In genomic region chr6:170554086-170554887, GRCh38 we compare ENCODE assay signal across 8 cellular contexts. TPM values are rescaled to one million over a fixed set of nuclear protein-coding genes. Genes with fewer than 3 reads are reported as not detected.
DNase-seq lines count a peak whose midpoint lies in the region; FAIRE-seq and TF ChIP-seq lines count a peak whose summit lies in the region.

TSS of gene TBP (plus strand) at chr6:170554369. CDS start at chr6:170557030, 2,661 bp downstream.

- peak within 1 kb of the TSS; percentile 77 for H3K14ac ChIP-seq in neuronal stem cell (ENCODE audit: low read length)

- peak within 1 kb of the TSS; percentile 71 to 100 for H3K4me3 ChIP-seq in neuronal stem cell (ENCODE audit: low read length in 2 of 2)

- H3K4ac ChIP-seq in neuronal stem cell (ENCODE audit: low read length), result no peak within 1 kb of the TSS

- peaks cover 2 to 51% of the 10 kb centered on the region in 2 donors for H3K36me3 ChIP-seq in neuronal stem cell (replicated peaks in 1 of 2; ENCODE audit: control insufficient read depth in 2 of 2, insufficient read depth in 2 of 2, low read length in 2 of 2)

- peaks cover 19% of the 10 kb centered on the region; the same call in 1 of the 2 replicates for H3K36me3 Mint-ChIP-seq in HFFc6 (ENCODE audit: low read depth)

- H4K8ac ChIP-seq in neuronal stem cell (ENCODE audit: low read depth, low read length), result peak within 1 kb of the TSS; percentile 100

- peak; percentile 78 for FAIRE-seq in frontal cortex (lab: Jason Lieb, UNC)

- peaks cover 3 to 15% of the 10 kb centered on the region in 2 donors for H3K4me1 ChIP-seq in neuronal stem cell (ENCODE audit: control insufficient read depth in 2 of 2, insufficient read depth in 1 of 2, low read depth in 1 of 2, low read length in 2 of 2)

- in situ Hi-C loops in SK-MEL-5 (cut with HindIII; ENCODE audit: low pct_unique_long_range_greater_than_20kb, low sequenced_read_pairs), result no loop called here

- H3K9me3 ChIP-seq in neuronal stem cell (replicated peaks in 1 of 2; ENCODE audit: control insufficient read depth in 2 of 2, insufficient read depth in 1 of 2, low read depth in 1 of 2, low read length in 2 of 2), result no peaks in the 10 kb centered on the region

- H2BK15ac ChIP-seq in neuronal stem cell (ENCODE audit: low read length), result no peak within 1 kb of the TSS

- peak within 1 kb of the TSS; percentile 76 for H3K18ac ChIP-seq in neuronal stem cell (ENCODE audit: low read length)

- no peaks in the 10 kb centered on the region for H3K27me3 ChIP-seq in neuronal stem cell (ENCODE audit: control insufficient read depth in 3 of 3, insufficient read depth in 3 of 3, low read depth in 1 of 3, low read length in 3 of 3)

- no peak within 1 kb of the TSS for H3K27ac Mint-ChIP-seq in HFFc6

- peak within 1 kb of the TSS; percentile 87 for H3K4me2 ChIP-seq in neuronal stem cell (ENCODE audit: insufficient read depth, low read length, poor library complexity, severe bottlenecking)

- peaks cover 5% of the 10 kb centered on the region; the same call in 1 of the 2 replicates for H3K4me1 Mint-ChIP-seq in HFFc6 (ENCODE audit: low read depth)

- peak within 1 kb of the TSS; percentile 25 for H4K91ac ChIP-seq in neuronal stem cell (ENCODE audit: low read depth, low read length, poor library complexity)

- H2BK5ac ChIP-seq in neuronal stem cell (ENCODE audit: low read length), result peak within 1 kb of the TSS; percentile 39

- no peak within 1 kb of the TSS for H3K4me3 Mint-ChIP-seq in HFFc6

- no peak within 1 kb of the TSS for H2AK5ac ChIP-seq in neuronal stem cell (ENCODE audit: low read depth, low read length)

- TF ChIP-seq CTCF in HFFc6 (IDR thresholded peaks at IDR 0.05) (no peak), subcutaneous adipose tissue (IDR thresholded peaks at IDR 0.05; ENCODE audit: low read depth) (no peak)

- peak within 1 kb of the TSS; percentile 82 for H2AFZ ChIP-seq in neuronal stem cell (ENCODE audit: low read length)

- H2BK12ac ChIP-seq in neuronal stem cell (ENCODE audit: low read length), result no peak within 1 kb of the TSS

- peak within 1 kb of the TSS; percentile 98 for H3K9ac ChIP-seq in neuronal stem cell (ENCODE audit: low read depth, low read length, poor library complexity)

- H3K27ac ChIP-seq in neuronal stem cell (replicated peaks; ENCODE audit: low read length), result no peak within 1 kb of the TSS

- H3K79me1 ChIP-seq in neuronal stem cell (ENCODE audit: low read depth, low read length), result peaks cover 5% of the 10 kb centered on the region

- peak; percentile 98 for DNase-seq in GM04504 (ENCODE audit: low read depth)
- peak; percentile 99 for DNase-seq in HFFc6
- DNase-seq in NAMALWA (ENCODE audit: low spot score), result peak; percentile 99
- DNase-seq in SK-MEL-5 (ENCODE audit: low read depth, low spot score), result peak; percentile 98
- peak; percentile 97 for DNase-seq in activated naive CD4-positive, alpha-beta T cell treated with Interleukin-2 at 50 U/mL for 16 hours
- DNase-seq in frontal cortex (ENCODE audit: low spot score in 2 of 2), result peak; percentile 74 to 88
- DNase-seq in neuronal stem cell (ENCODE audit: low spot score), result peak; percentile 97

- no peaks in the 10 kb centered on the region; the same call in 1 of the 2 replicates for H3K27me3 Mint-ChIP-seq in HFFc6 (ENCODE audit: insufficient read depth)

- peak within 1 kb of the TSS; percentile 97 for H3K23ac ChIP-seq in neuronal stem cell (ENCODE audit: low read depth, low read length, poor library complexity)

- H2BK120ac ChIP-seq in neuronal stem cell (ENCODE audit: low read depth, low read length), result no peak within 1 kb of the TSS

- no CpG with 5 or more reads among the region's 48 CpGs for WGBS in neuronal stem cell (ENCODE audit: extremely low coverage in 2 of 2, insufficient read length in 2 of 2, insufficient replicate concordance in 1 of 2), 2 donors

- no peaks in the 10 kb centered on the region for H3K9me3 Mint-ChIP-seq in HFFc6

RNA-seq across cellular contexts. Expression of gene TBP, which starts in this region (rescaled TPM):
- 10 to 100 TPM; 12.6 to 16.3 (median 14.8) TPM for total RNA-seq in HFFc6 (2021; fragmentation: NEBNext Ultra II Directional; extraction: Animal tissue kit (Norgen Biotek cat#: 25700))
- total RNA-seq in SK-MEL-5 (2014; rRNA removed; shearing (Covaris generic)), result 17.4 and 17.9 TPM in 2 replicates
- 22.7 and 26.8 TPM in 2 replicates for polyA plus RNA-seq in SK-MEL-5 (2015; cell fraction: cytosol; rRNA removed)
- polyA plus RNA-seq in SK-MEL-5 (2015; cell fraction: nucleus; rRNA removed), result 33.8 and 34.6 TPM in 2 replicates
- 15.5 TPM for total RNA-seq in frontal cortex
- 24.3 TPM for polyA plus RNA-seq in neuronal stem cell (2013, experiment 1 of 2)
- 25.0 TPM for polyA plus RNA-seq in neuronal stem cell (2013, experiment 2 of 2)
- 10 to 100 TPM; 11.6 to 18.4 (median 16.0) TPM for total RNA-seq in subcutaneous adipose tissue
